Comparison of ENCODE assay signal across 8 cellular contexts in genomic region chr1:109821221-109821669, GRCh38. TPM values are rescaled to one million over a fixed set of nuclear protein-coding genes. Genes with fewer than 3 reads are reported as not detected.
A peak's percentile ranks its signal among the peaks of the same experiment; 100 is the strongest.
DNase-seq lines count a peak whose midpoint lies in the region; ATAC-seq and TF ChIP-seq lines count a peak whose summit lies in the region.

No MANE protein-coding gene starts in this region.

- H3K4me3 Mint-ChIP-seq in MCF 10A (ENCODE audit: unreplicated experiment): no peak overlapping the region

- peaks cover 3% of the 10 kb centered on the region for H3K9me3 ChIP-seq in MG63

- peaks cover 34% of the 10 kb centered on the region for H3K4me1 Mint-ChIP-seq in MCF 10A (ENCODE audit: insufficient read depth, unreplicated experiment)

- H3K27ac Mint-ChIP-seq in MCF 10A (ENCODE audit: low read depth, unreplicated experiment): peak overlapping the region; percentile 79

- peak; percentile 76 for DNase-seq in BJ (ENCODE audit: low read depth)
- peak; percentile 100 for DNase-seq in MG63
- peak; percentile 96 for DNase-seq in MCF 10A (ENCODE audit: unreplicated experiment)
- peak; percentile 31 to 90 for DNase-seq in lung microvascular endothelial cell (ENCODE audit: low read depth in 2 of 2)
- no peak for DNase-seq in activated effector memory CD4-positive, alpha-beta T cell treated with Interleukin-2 at 50 U/mL for 16 hours
- DNase-seq in NCI-H524 (lab: John Stamatoyannopoulos, UW): no peak
- DNase-seq in COLO668 (lab: John Stamatoyannopoulos, UW; ENCODE audit: unreplicated experiment): no peak

- H3K27me3 ChIP-seq in BJ (ENCODE audit: control insufficient read depth, insufficient read depth, low read length) (no peaks in the 10 kb centered on the region), MG63 (no peaks in the 10 kb centered on the region)

- TF ChIP-seq CTCF in BJ (IDR thresholded peaks at IDR 0.05; ENCODE audit: insufficient read depth, low read depth, low read length): no peak
- TF ChIP-seq CTCF in MCF 10A (IDR thresholded peaks at IDR 0.05; ENCODE audit: unreplicated experiment): no peak

- POLR2A ChIA-PET in BJ (lab: Charles Lee): no interaction called here
- POLR2A ChIA-PET in MCF 10A (lab: Yijun Ruan, JAX): interaction anchor here (0.7 kb wide), 1 partner anchor 72 kb away, joined by 4 read pairs; no protein-coding TSS in a partner anchor

- H3K4me3 ChIP-seq in BJ (ENCODE audit: low read depth, low read length) (no peak overlapping the region), MG63 (no peak overlapping the region)

- CTCF ChIA-PET in BJ (lab: Yijun Ruan, JAX) (interaction anchor here (1.3 to 1.4 kb wide), 2 partner anchors 43 to 163 kb away, joined by 3 to 4 read pairs; partner anchors contain the start of gene AHCYL1), MCF 10A (lab: Yijun Ruan, JAX) (interaction anchor here (0.7 to 1.1 kb wide), 4 partner anchors 45 to 276 kb away, joined by 3 to 6 read pairs (median 4); no protein-coding TSS in a partner anchor)

- peaks cover 7% of the 10 kb centered on the region for H3K36me3 Mint-ChIP-seq in MCF 10A (ENCODE audit: insufficient read depth, unreplicated experiment)

- no peak for ATAC-seq in GM21786 (IDR thresholded peaks at IDR 0.05; ENCODE audit: unreplicated experiment)

- H3K9me3 Mint-ChIP-seq in MCF 10A (ENCODE audit: unreplicated experiment): no peaks in the 10 kb centered on the region

- no peaks in the 10 kb centered on the region for H3K27me3 Mint-ChIP-seq in MCF 10A (ENCODE audit: insufficient read depth, unreplicated experiment)

- no TSS peak for BruUV-seq in MCF 10A (replicated peaks; lab: Mats Ljungman, UMichigan)

- no peaks in the 10 kb centered on the region for H3K36me3 ChIP-seq in BJ (ENCODE audit: control insufficient read depth, insufficient read depth, low read length)
- H3K36me3 ChIP-seq in MG63: no peaks in the 10 kb centered on the region

- intact Hi-C loops in MCF 10A (cut with micrococcal nuclease): no loop called here

RNA-seq across cellular contexts. Expression of gene EPS8L3, which starts 57.5 kb away (rescaled TPM):
- polyA plus RNA-seq in BJ (2011; rRNA removed): not detected in 2 replicates
- polyA minus RNA-seq in BJ (2011; rRNA and poly(A)+ RNA removed): not detected in 2 replicates
- total RNA-seq in MG63 (2014; rRNA removed; shearing (Covaris generic); ENCODE audit: low replicate concordance): not detected in 2 replicates
- not detected in 2 replicates for total RNA-seq in MCF 10A (2022)
- not detected in 2 replicates for total RNA-seq in lung microvascular endothelial cell

Comparison
In these comparisons a context has a peak if more than half of its experiments do, and no peak if none do; other contexts are left out.
1. DNase-seq: peak in BJ (single experiment), MG63 (single experiment), MCF 10A (single experiment) and lung microvascular endothelial cell (2 of 2); none in activated effector memory CD4-positive, alpha-beta T cell treated with Interleukin-2 at 50 U/mL for 16 hours (single experiment), NCI-H524 (0 of 2) and COLO668 (single experiment).